ENCODE assay signal across 10 cellular contexts in the genomic region with DNA sequence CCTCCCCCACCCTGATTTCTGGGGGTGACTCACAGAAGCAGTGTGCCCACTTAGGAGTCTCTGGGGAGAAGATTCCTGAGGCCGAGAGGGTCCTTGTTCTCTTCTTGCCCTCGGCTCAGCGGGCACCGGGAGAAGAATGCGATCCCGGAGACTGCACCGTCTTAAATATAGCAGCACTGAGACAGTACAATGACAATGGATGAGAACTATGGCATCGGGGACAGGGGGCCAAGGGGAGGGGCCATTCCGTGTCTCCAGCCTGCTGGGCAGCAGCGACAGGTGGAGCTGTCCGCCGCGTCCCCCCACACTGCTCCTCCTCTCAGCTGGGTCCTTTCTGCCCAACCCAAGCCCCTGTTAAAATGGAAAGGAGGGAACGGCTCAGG. TPM values are rescaled to one million over a fixed set of nuclear protein-coding genes. Genes with fewer than 3 reads are reported as not detected.
DNase-seq lines count a peak whose midpoint lies in the region; ATAC-seq, FAIRE-seq and TF ChIP-seq lines count a peak whose summit lies in the region.
"Had no signal": no experiment of that assay in that cellular context is flagged by ENCODE, and none has a peak within 500 bp of the region (broad histone marks: within the 10 kb centered on the region; RNA-seq: fewer than 3 reads in every experiment).

A gene (minus strand): TSS at position 138 of the 383 bp plus-strand sequence. CDS start 3,499 bp downstream, outside the sequence.

- no peaks in the 10 kb centered on the region for H3K9me3 ChIP-seq in Panc1 (ENCODE audit: control insufficient read depth, insufficient read depth, low read depth, low read length)
- no peaks in the 10 kb centered on the region for H3K9me3 ChIP-seq in neuronal stem cell (replicated peaks in 1 of 2; ENCODE audit: control insufficient read depth in 2 of 2, insufficient read depth in 1 of 2, low read depth in 1 of 2, low read length in 2 of 2)
- H3K9me3 ChIP-seq: SK-N-SH had no signal

- H3K18ac ChIP-seq in neuronal stem cell (ENCODE audit: low read length), result peak within 1 kb of the TSS; percentile 84

- H4K91ac ChIP-seq in neuronal stem cell (ENCODE audit: low read depth, low read length, poor library complexity), result no peak within 1 kb of the TSS

- H3K4me1 ChIP-seq in Panc1 (ENCODE audit: control insufficient read depth, insufficient read depth, low read length), result peaks cover 28% of the 10 kb centered on the region
- peaks cover 0 to 29% of the 10 kb centered on the region in 2 donors for H3K4me1 ChIP-seq in neuronal stem cell (ENCODE audit: control insufficient read depth in 2 of 2, insufficient read depth in 1 of 2, low read depth in 1 of 2, low read length in 2 of 2)

- H2BK120ac ChIP-seq in neuronal stem cell (ENCODE audit: low read depth, low read length), result peak within 1 kb of the TSS; percentile 48

- H3K79me1 ChIP-seq in neuronal stem cell (ENCODE audit: low read depth, low read length), result no peaks in the 10 kb centered on the region

- CTCF ChIA-PET in Panc1 (lab: Charles Lee), result interaction anchor here (0.9 to 1.3 kb wide), 3 partner anchors 37 to 340 kb away, joined by 3 read pairs; no protein-coding TSS in a partner anchor

- intact Hi-C loops in Panc1 (cut with micrococcal nuclease; ENCODE audit: unreplicated experiment), result loop anchor here (5.0 kb wide), 1 partner anchor 40 kb away; no protein-coding TSS in a partner anchor
- intact Hi-C loops in Right ventricle myocardium inferior (cut with DNase I), result loop anchor here (1.0 to 5.0 kb wide), 2 partner anchors 41 to 155 kb away; a partner anchor contains a TSS

- H2BK12ac ChIP-seq in neuronal stem cell (ENCODE audit: low read length), result no peak within 1 kb of the TSS

- DNase-seq in Caki2 (ENCODE audit: low read depth), result no peak
- no peak for DNase-seq in Panc1 (ENCODE audit: low read depth, low spot score)
- no peak for DNase-seq in Right ventricle myocardium inferior (ENCODE audit: missing footprints)
- DNase-seq in neuronal stem cell (ENCODE audit: low spot score), result no peak
- DNase-seq in DMS114 treated with DMSO at 0.1 percent for 48 hours (lab: John Stamatoyannopoulos, UW; ENCODE audit: unreplicated experiment), result no peak
- no peak for DNase-seq in SW 1271 (lab: John Stamatoyannopoulos, UW)
- DNase-seq in RCC 7860 (ENCODE audit: low spot score), result no peak

- peak within 1 kb of the TSS; percentile 43 for H3K4me2 ChIP-seq in neuronal stem cell (ENCODE audit: insufficient read depth, low read length, poor library complexity, severe bottlenecking)
- H3K4me2 ChIP-seq: SK-N-SH had no signal

- no peak within 1 kb of the TSS for H2BK5ac ChIP-seq in neuronal stem cell (ENCODE audit: low read length)

- no peak within 1 kb of the TSS for H3K14ac ChIP-seq in neuronal stem cell (ENCODE audit: low read length)

- H2AK5ac ChIP-seq in neuronal stem cell (ENCODE audit: low read depth, low read length), result peak within 1 kb of the TSS; percentile 47

- peak within 1 kb of the TSS; percentile 33 for H3K9ac ChIP-seq in neuronal stem cell (ENCODE audit: low read depth, low read length, poor library complexity)
- H3K9ac ChIP-seq: SK-N-SH had no signal

- H3K4ac ChIP-seq in neuronal stem cell (ENCODE audit: low read length), result no peak within 1 kb of the TSS

- H2AFZ ChIP-seq in neuronal stem cell (ENCODE audit: low read length), result no peak within 1 kb of the TSS

- H2BK15ac ChIP-seq in neuronal stem cell (ENCODE audit: low read length), result no peak within 1 kb of the TSS

- ATAC-seq in Panc1 (peak; percentile 6), Right ventricle myocardium inferior (peak; percentile 67), HG02642 (IDR thresholded peaks at IDR 0.05; ENCODE audit: poor library complexity, unreplicated experiment) (no peak)

- no peaks in the 10 kb centered on the region for H3K27me3 ChIP-seq in Panc1 (ENCODE audit: control insufficient read depth, insufficient read depth, low read length)
- peaks cover 0 to 50% (median 0%) of the 10 kb centered on the region in 3 experiments for H3K27me3 ChIP-seq in neuronal stem cell (ENCODE audit: control insufficient read depth in 3 of 3, insufficient read depth in 3 of 3, low read depth in 1 of 3, low read length in 3 of 3)

- WGBS in neuronal stem cell (ENCODE audit: extremely low coverage in 2 of 2, insufficient read length in 2 of 2, insufficient replicate concordance in 1 of 2), 2 donors, result no CpG with 5 or more reads among the region's 14 CpGs

- H3K23ac ChIP-seq in neuronal stem cell (ENCODE audit: low read depth, low read length, poor library complexity), result peak within 1 kb of the TSS; percentile 49

- no TSS peak for BruUV-seq in Panc1 (replicated peaks; lab: Mats Ljungman, UMichigan)

- H3K4me3 ChIP-seq in Panc1 (ENCODE audit: low read depth in 2 of 2, low read length in 2 of 2) (peak within 1 kb of the TSS; percentile 18 to 45; a peak in 3 of 4 replicates), neuronal stem cell (ENCODE audit: low read length in 2 of 2) (no peak within 1 kb of the TSS)

- H3K36me3 ChIP-seq in Panc1 (ENCODE audit: control insufficient read depth, insufficient read depth, low read length), result no peaks in the 10 kb centered on the region; the same call in 1 of the 2 replicates
- no peaks in the 10 kb centered on the region for H3K36me3 ChIP-seq in neuronal stem cell (replicated peaks in 1 of 2; ENCODE audit: control insufficient read depth in 2 of 2, insufficient read depth in 2 of 2, low read length in 2 of 2)

- in situ Hi-C loops in Caki2 (cut with HindIII; ENCODE audit: low pct_unique_long_range_greater_than_20kb, low sequenced_read_pairs) (no loop called here), Panc1 (cut with HindIII; ENCODE audit: low pct_unique_long_range_greater_than_20kb, low sequenced_read_pairs) (no loop called here)

- H4K8ac ChIP-seq in neuronal stem cell (ENCODE audit: low read depth, low read length), result no peak within 1 kb of the TSS

- no peak for TF ChIP-seq CTCF in Panc1 (IDR thresholded peaks at IDR 0.05)

- POLR2A ChIA-PET in Panc1 (lab: Charles Lee), result no interaction called here

- FAIRE-seq in RCC 7860 (lab: Jason Lieb, UNC), result no peak

- H3K27ac ChIP-seq in Panc1 (ENCODE audit: low read length), result peak within 1 kb of the TSS; percentile 65; the same call in 1 of the 2 replicates
- H3K27ac ChIP-seq in neuronal stem cell (replicated peaks; ENCODE audit: low read length), result no peak within 1 kb of the TSS

RNA-seq across cellular contexts. Expression of the gene that starts here (rescaled TPM):
- total RNA-seq in Caki2 (2014; rRNA removed; shearing (Covaris generic); ENCODE audit: low replicate concordance), result 30.5 and 31.5 TPM in 2 replicates
- total RNA-seq in Panc1 (2021; ENCODE audit: unreplicated experiment) (0.05 TPM), Right ventricle myocardium inferior (403 TPM)
- polyA plus RNA-seq in Panc1 (2012; ENCODE audit: insufficient read length), result not detected
- polyA plus RNA-seq in neuronal stem cell (2013, experiment 1 of 2), result 0.18 TPM
- polyA plus RNA-seq in neuronal stem cell (2013, experiment 2 of 2), result 0.10 TPM
- total RNA-seq: activated T-cell treated with anti-CD3 and anti-CD28 coated beads, Interleukin-2, amount 50 U/mL, for 72 hours had no signal

Comparison
In these comparisons a context has a peak if more than half of its experiments do, and no peak if none do; other contexts are left out.
1. RNA of the gene that starts here (total RNA-seq): 403 TPM in Right ventricle myocardium inferior (single experiment) and 30.5 to 31.5 TPM in Caki2; 0.05 TPM in Panc1 (single experiment); every median in the first group is over 10 times any median in the second.
2. RNA of the gene that starts here (total RNA-seq): 403 TPM in Right ventricle myocardium inferior (single experiment); 30.5 to 31.5 TPM in Caki2; every median in the first group is over 10 times any median in the second.
3. Peak in ATAC-seq, H3K4me3 ChIP-seq and H3K27ac ChIP-seq in Panc1; RNA of the gene not detected or under 1 TPM.